Comparison of ENCODE assay signal across 2 cellular contexts in genomic region chr7:10977113-10977512, GRCh38.
TF ChIP-seq lines count a peak whose summit lies in the region.

No MANE protein-coding gene starts in this region.

TF ChIP-seq in HepG2, 621 proteins besides CTCF, POLR2A, EP300 and RAD21:
- TF ChIP-seq ZNF775 (CRISPR knock-in tag; IDR thresholded peaks at IDR 0.05; ENCODE audit: borderline replicate concordance), result no peak
- TF ChIP-seq ZC3H4 (CRISPR knock-in tag; IDR thresholded peaks at IDR 0.05; ENCODE audit: borderline replicate concordance), result no peak
- TF ChIP-seq ZNF605 (CRISPR knock-in tag; IDR thresholded peaks at IDR 0.05), result no peak
- no peak for TF ChIP-seq ZMYM2 (CRISPR knock-in tag; IDR thresholded peaks at IDR 0.05)
- no peak for TF ChIP-seq TIGD3 (CRISPR knock-in tag; IDR thresholded peaks at IDR 0.05; ENCODE audit: borderline replicate concordance)
- no peak for TF ChIP-seq RFX5 (IDR thresholded peaks at IDR 0.05; ENCODE audit: low read depth, low read length)
- TF ChIP-seq ZNF276 (CRISPR knock-in tag; IDR thresholded peaks at IDR 0.05; ENCODE audit: low read depth), result no peak
- TF ChIP-seq ZNF878 (CRISPR knock-in tag; IDR thresholded peaks at IDR 0.05), result no peak
- no peak for TF ChIP-seq SETDB1 (CRISPR knock-in tag; IDR thresholded peaks at IDR 0.05; ENCODE audit: borderline replicate concordance)
- TF ChIP-seq ZNF746 (CRISPR knock-in tag; IDR thresholded peaks at IDR 0.05), result no peak
- TF ChIP-seq ZNF382 (CRISPR knock-in tag; IDR thresholded peaks at IDR 0.05; ENCODE audit: borderline replicate concordance), result no peak
- no peak for TF ChIP-seq TBX2 (CRISPR knock-in tag; IDR thresholded peaks at IDR 0.05; ENCODE audit: borderline replicate concordance)
- TF ChIP-seq TERF1 (CRISPR knock-in tag; IDR thresholded peaks at IDR 0.05), result no peak

TF ChIP-seq in SK-N-SH, 30 proteins besides CTCF, POLR2A, EP300 and RAD21:
- TF ChIP-seq MAX (IDR thresholded peaks at IDR 0.05; ENCODE audit: low read depth), result no peak
- no peak for TF ChIP-seq USF1 (IDR thresholded peaks at IDR 0.05; ENCODE audit: borderline replicate concordance, low read depth)
- TF ChIP-seq SIN3A (IDR thresholded peaks at IDR 0.05; ENCODE audit: borderline replicate concordance, low read depth, low read length), result no peak
- no peak for TF ChIP-seq MEF2A (IDR thresholded peaks at IDR 0.05; ENCODE audit: borderline replicate concordance, low read depth)
- TF ChIP-seq ELF1 (IDR thresholded peaks at IDR 0.05), result no peak
- no peak for TF ChIP-seq RXRA (IDR thresholded peaks at IDR 0.05; ENCODE audit: borderline replicate concordance, low read depth)
- no peak for TF ChIP-seq RFX5 (IDR thresholded peaks at IDR 0.05; ENCODE audit: low read length)
- no peak for TF ChIP-seq EZH2phosphoT487 (IDR thresholded peaks at IDR 0.05; ENCODE audit: borderline replicate concordance, low read depth)
- TF ChIP-seq POLR2AphosphoS5 (IDR thresholded peaks at IDR 0.05; ENCODE audit: low read depth, low read length), result no peak
- TF ChIP-seq GABPA (IDR thresholded peaks at IDR 0.05; ENCODE audit: low read depth), result no peak
- TF ChIP-seq FOXM1 (IDR thresholded peaks at IDR 0.05; ENCODE audit: low read depth), result no peak
- TF ChIP-seq JUND (IDR thresholded peaks at IDR 0.05), result no peak
- no peak for TF ChIP-seq PBX3 (IDR thresholded peaks at IDR 0.05)
- TF ChIP-seq IRF3 (IDR thresholded peaks at IDR 0.05; ENCODE audit: low read depth, low read length), result no peak
- no peak for TF ChIP-seq GATA2 (CRISPR knock-in tag; IDR thresholded peaks at IDR 0.05)
- TF ChIP-seq ZBTB33 (IDR thresholded peaks at IDR 0.05; ENCODE audit: borderline replicate concordance, low read depth), result no peak
- no peak for TF ChIP-seq TEAD4 (IDR thresholded peaks at IDR 0.05; ENCODE audit: borderline replicate concordance, insufficient read depth)
TF ChIP-seq in SK-N-SH: peak in this region for 0.
